ENCODE assay signal across 1 cellular context in genomic region chr18:12597775-12598174, GRCh38.
A peak's percentile ranks its signal among the peaks of the same experiment; 100 is the strongest.
TF ChIP-seq lines count a peak whose summit lies in the region.

No MANE protein-coding gene starts in this region.

TF ChIP-seq in SK-N-SH, 30 proteins besides CTCF, POLR2A, EP300 and RAD21 (continued from another document):
- no peak for TF ChIP-seq TAF1 (IDR thresholded peaks at IDR 0.05; ENCODE audit: borderline replicate concordance, low read depth, low read length)
- no peak for TF ChIP-seq ELF1 (IDR thresholded peaks at IDR 0.05)
- 0 out of 2 replicates have a peak, but pooled peaks have one; percentile 7 for TF ChIP-seq JUND (IDR thresholded peaks at IDR 0.05)
